In genomic region chr1:42567038-42567437, GRCh38 we compare ENCODE assay signal across 2 cellular contexts.
TF ChIP-seq lines count a peak whose summit lies in the region.

No MANE protein-coding gene starts in this region.

TF ChIP-seq in GM12878, 131 proteins besides CTCF, POLR2A, EP300 and RAD21 (continued from another document):
- peak; percentile 75 for TF ChIP-seq ZBTB40 (IDR thresholded peaks at IDR 0.05; ENCODE audit: borderline replicate concordance)

TF ChIP-seq in K562, 482 proteins besides CTCF, POLR2A, EP300 and RAD21:
- peak; percentile 93 for TF ChIP-seq ZBTB40 (IDR thresholded peaks at IDR 0.05)
- TF ChIP-seq ZBTB40 (CRISPR knock-in tag; IDR thresholded peaks at IDR 0.05): peak; percentile 85
- no peak for TF ChIP-seq ARID3B (CRISPR knock-in tag; IDR thresholded peaks at IDR 0.05; ENCODE audit: borderline replicate concordance)
